ENCODE assay signal across 1 cellular context in the genomic region with DNA sequence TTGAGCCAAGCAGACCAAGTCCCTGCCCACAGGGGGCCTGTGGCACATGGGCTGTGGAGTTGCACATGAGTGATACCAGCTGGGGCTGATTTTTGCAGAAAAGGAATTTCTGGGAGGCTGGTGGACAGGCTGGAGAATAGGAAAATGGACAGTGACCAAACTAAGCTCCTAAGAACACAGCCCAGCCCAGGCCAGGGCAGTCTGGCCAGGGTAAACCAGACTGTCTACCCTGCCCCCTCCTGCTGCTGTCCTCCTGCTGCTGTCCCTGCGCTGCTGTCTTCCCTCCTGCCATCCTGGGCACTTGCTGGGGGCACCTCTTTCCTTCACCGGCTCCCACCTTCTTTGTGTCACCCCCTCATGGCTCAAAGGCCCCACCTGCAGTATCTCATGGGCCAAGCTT.
TF ChIP-seq lines count a peak whose summit lies in the region.

No MANE protein-coding gene starts in this region.

TF ChIP-seq in H1, 55 proteins besides CTCF, POLR2A, EP300 and RAD21:
- TF ChIP-seq SIX5 (IDR thresholded peaks at IDR 0.05; ENCODE audit: low read depth, low read length), result no peak
- no peak for TF ChIP-seq PHF8 (conservative IDR thresholded peaks at IDR 0.05; ENCODE audit: low read depth, low read length)
- TF ChIP-seq TCF12 (IDR thresholded peaks at IDR 0.05; ENCODE audit: low read depth, low read length), result no peak
- TF ChIP-seq MAFK (IDR thresholded peaks at IDR 0.05; ENCODE audit: low read depth, low read length), result no peak
- TF ChIP-seq, protein P1, sequence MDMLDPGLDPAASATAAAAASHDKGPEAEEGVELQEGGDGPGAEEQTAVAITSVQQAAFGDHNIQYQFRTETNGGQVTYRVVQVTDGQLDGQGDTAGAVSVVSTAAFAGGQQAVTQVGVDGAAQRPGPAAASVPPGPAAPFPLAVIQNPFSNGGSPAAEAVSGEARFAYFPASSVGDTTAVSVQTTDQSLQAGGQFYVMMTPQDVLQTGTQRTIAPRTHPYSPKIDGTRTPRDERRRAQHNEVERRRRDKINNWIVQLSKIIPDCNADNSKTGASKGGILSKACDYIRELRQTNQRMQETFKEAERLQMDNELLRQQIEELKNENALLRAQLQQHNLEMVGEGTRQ (IDR thresholded peaks at IDR 0.05; ENCODE audit: low read length), result no peak
- no peak for TF ChIP-seq YY1 (IDR thresholded peaks at IDR 0.05; ENCODE audit: low read depth, low read length)
- TF ChIP-seq, protein P2, sequence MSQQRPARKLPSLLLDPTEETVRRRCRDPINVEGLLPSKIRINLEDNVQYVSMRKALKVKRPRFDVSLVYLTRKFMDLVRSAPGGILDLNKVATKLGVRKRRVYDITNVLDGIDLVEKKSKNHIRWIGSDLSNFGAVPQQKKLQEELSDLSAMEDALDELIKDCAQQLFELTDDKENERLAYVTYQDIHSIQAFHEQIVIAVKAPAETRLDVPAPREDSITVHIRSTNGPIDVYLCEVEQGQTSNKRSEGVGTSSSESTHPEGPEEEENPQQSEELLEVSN (IDR thresholded peaks at IDR 0.05), result no peak
- TF ChIP-seq EZH2 (IDR thresholded peaks at IDR 0.05; ENCODE audit: low read depth, low read length, severe bottlenecking), result no peak
